ENCODE assay signal across 9 cellular contexts in the genomic region with DNA sequence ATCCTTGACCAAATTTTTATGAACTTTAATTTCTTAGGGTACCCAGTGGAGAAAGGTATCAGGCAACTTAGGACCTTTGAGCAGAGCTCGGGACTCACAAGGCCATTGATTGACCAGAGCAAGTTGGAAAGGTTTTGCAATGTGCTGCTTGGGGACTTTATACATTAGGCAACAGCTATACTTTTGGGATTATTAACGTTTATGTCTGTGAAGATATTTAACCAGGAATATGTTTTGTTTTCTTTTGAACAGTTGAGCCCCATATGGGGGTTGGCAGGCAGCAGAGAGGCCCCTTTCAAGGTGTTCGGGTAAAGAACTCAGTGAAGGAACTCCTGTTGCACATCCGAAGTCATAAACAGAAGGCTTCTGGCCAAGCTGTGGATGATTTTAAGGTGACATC. TPM values are rescaled to one million over a fixed set of nuclear protein-coding genes. Genes with fewer than 3 reads are reported as not detected.
DNase-seq lines count a peak whose midpoint lies in the region; ATAC-seq, FAIRE-seq and TF ChIP-seq lines count a peak whose summit lies in the region.
"Had no signal": no experiment of that assay in that cellular context is flagged by ENCODE, and none has a peak within 500 bp of the region (broad histone marks: within the 10 kb centered on the region; RNA-seq: fewer than 3 reads in every experiment).

No MANE protein-coding gene starts in this region.

- H3K9me3 Mint-ChIP-seq in Caco-2 (ENCODE audit: unreplicated experiment), result no peaks in the 10 kb centered on the region

- in situ Hi-C loops in HAP-1 (cut with MboI; ENCODE audit: low sequenced_read_pairs), result no loop called here

- no peak for TF ChIP-seq CTCF in Caco-2 (IDR thresholded peaks at IDR 0.05; ENCODE audit: insufficient read depth in 1 of 2, low read depth in 1 of 2, low read length in 1 of 2, severe bottlenecking in 1 of 2, unreplicated experiment in 1 of 2)
- TF ChIP-seq CTCF in PC-3 (conservative IDR thresholded peaks at IDR 0.05; ENCODE audit: low read depth, low read length), result no peak
- no peak for TF ChIP-seq CTCF in epithelial cell of esophagus (IDR thresholded peaks at IDR 0.05; ENCODE audit: insufficient read depth, low read depth, low read length, missing control alignments)
- TF ChIP-seq CTCF in pancreas (IDR thresholded peaks at IDR 0.05), result no peak

- peaks cover 4% of the 10 kb centered on the region for H3K36me3 ChIP-seq in Caco-2 (ENCODE audit: control insufficient read depth, insufficient read depth, low read length)
- H3K36me3 ChIP-seq in PC-3 (ENCODE audit: low read depth, low read length), result peaks cover 65% of the 10 kb centered on the region
- peaks cover 8 to 49% (median 33%) of the 10 kb centered on the region in 3 donors for H3K36me3 ChIP-seq in pancreas
- H3K36me3 ChIP-seq in HAP-1 (replicated peaks), result peaks cover 37% of the 10 kb centered on the region

- H3K27me3 Mint-ChIP-seq in Caco-2 (ENCODE audit: insufficient read depth, unreplicated experiment), result no peaks in the 10 kb centered on the region

- H3K4me3 ChIP-seq in Caco-2 (ENCODE audit: low read depth, low read length) (peak overlapping the region; percentile 96), PC-3 (ENCODE audit: low read length) (peak overlapping the region; percentile 98), epithelial cell of esophagus (ENCODE audit: low read length) (peak overlapping the region; percentile 88), pancreas (peak overlapping the region; percentile 73 to 100 (median 90)), HAP-1 (no peak overlapping the region)

- FAIRE-seq in pancreas (lab: Jason Lieb, UNC), result no peak

- H3K27me3 ChIP-seq in Caco-2 (replicated peaks; ENCODE audit: control insufficient read depth, insufficient read depth, low read length) (no peaks in the 10 kb centered on the region), PC-3 (ENCODE audit: low read length) (no peaks in the 10 kb centered on the region), pancreas (no peaks in the 10 kb centered on the region), HAP-1 (ENCODE audit: low read depth) (no peaks in the 10 kb centered on the region)

- H3K27ac ChIP-seq in PC-3 (ENCODE audit: low read length) (peak overlapping the region; percentile 52; the same call in 1 of the 2 replicates), pancreas (peak overlapping the region in 2 of 4 donors; percentile 99 to 100)

- 19 to 24% methylated on average over 4 of the region's 4 CpGs for WGBS in pancreas, 2 donors

- peaks cover 51% of the 10 kb centered on the region for H3K4me1 ChIP-seq in Caco-2
- H3K4me1 ChIP-seq in PC-3 (ENCODE audit: insufficient read depth, low read length), result peaks cover 23% of the 10 kb centered on the region
- peaks cover 35 to 59% (median 49%) of the 10 kb centered on the region in 3 donors for H3K4me1 ChIP-seq in pancreas
- H3K4me1 ChIP-seq in HAP-1, result peaks cover 11% of the 10 kb centered on the region

- H3K4me3 Mint-ChIP-seq in Caco-2 (ENCODE audit: unreplicated experiment), result peak overlapping the region; percentile 65

- peak overlapping the region; percentile 84 for H3K4me2 ChIP-seq in PC-3 (ENCODE audit: low read length)

- BruUV-seq in Caco-2 (replicated peaks; lab: Mats Ljungman, UMichigan) (no TSS peak), PC-3 (replicated peaks; lab: Mats Ljungman, UMichigan) (no TSS peak)

- no peak for DNase-seq in Caco-2
- DNase-seq in PC-3, result no peak
- DNase-seq in epithelial cell of esophagus (ENCODE audit: low read depth), result no peak
- DNase-seq in pancreas, result no peak
- no peak for DNase-seq in HAP-1 (ENCODE audit: low spot score in 2 of 2)
- DNase-seq in NCI-H748 treated with DMSO at 0.1 percent for 48 hours (lab: John Stamatoyannopoulos, UW), result no peak
- DNase-seq: nucleus accumbens had no signal

- H3F3A ChIP-seq in PC-3 (ENCODE audit: low read length, unreplicated experiment), result peaks cover 6% of the 10 kb centered on the region

- intact Hi-C loops in Caco-2 (cut with micrococcal nuclease; ENCODE audit: unreplicated experiment), result no loop called here
- intact Hi-C loops in PC-3 (cut with micrococcal nuclease), result loop anchor here (5.0 kb wide), 1 partner anchor 235 kb away; no protein-coding TSS in a partner anchor
- intact Hi-C loops in pancreas (cut with DNase I), result loop anchor here in 1 of 3 donors (10.0 kb wide), 1 partner anchor 333 kb away; no protein-coding TSS in a partner anchor

- no peak overlapping the region for H2AFZ ChIP-seq in PC-3 (ENCODE audit: low read length)

- peaks cover 55% of the 10 kb centered on the region for H3K79me2 ChIP-seq in PC-3 (ENCODE audit: low read length)

- CTCF ChIA-PET in Caco-2 (lab: Charles Lee) (interaction anchor here (0.6 kb wide), 1 partner anchor 7 kb away, joined by 3 read pairs; no protein-coding TSS in a partner anchor), PC-3 (lab: Charles Lee) (no interaction called here)

- H3K9ac ChIP-seq in PC-3 (ENCODE audit: low read length), result peak overlapping the region; percentile 97

- H3K9me3 ChIP-seq in Caco-2 (no peaks in the 10 kb centered on the region), PC-3 (ENCODE audit: low read length) (no peaks in the 10 kb centered on the region), pancreas (no peaks in the 10 kb centered on the region), HAP-1 (no peaks in the 10 kb centered on the region)

- peaks cover 73% of the 10 kb centered on the region for H3K36me3 Mint-ChIP-seq in Caco-2 (ENCODE audit: insufficient read depth, unreplicated experiment)

- H4K20me1 ChIP-seq in PC-3 (ENCODE audit: low read length), result peaks cover 66% of the 10 kb centered on the region

- POLR2A ChIA-PET in Caco-2 (lab: Charles Lee) (no interaction called here), PC-3 (lab: Charles Lee; ENCODE audit: unreplicated experiment) (interaction anchor here (0.6 to 0.7 kb wide), 4 partner anchors 9 to 155 kb away, joined by 3 to 9 read pairs (median 4); no protein-coding TSS in a partner anchor)

- peak overlapping the region; percentile 61 for H3K27ac Mint-ChIP-seq in Caco-2 (ENCODE audit: unreplicated experiment)

- peaks cover 51% of the 10 kb centered on the region for H3K4me1 Mint-ChIP-seq in Caco-2 (ENCODE audit: low read depth, unreplicated experiment)

- H3K9me2 ChIP-seq in PC-3 (replicated peaks; ENCODE audit: low read length), result no peaks in the 10 kb centered on the region

- ATAC-seq in PC-3 (no peak), pancreas (no peak), HG03139 (IDR thresholded peaks at IDR 0.05; ENCODE audit: unreplicated experiment) (no peak), GM21447 (IDR thresholded peaks at IDR 0.05; ENCODE audit: unreplicated experiment) (no peak)

RNA-seq across cellular contexts. Expression of a gene that starts 2.5 kb away (rescaled TPM):
- total RNA-seq in Caco-2 (2022), result 20.2 and 24.5 TPM in 2 replicates
- 63.0 and 70.2 TPM in 2 replicates for total RNA-seq in PC-3 (2014; rRNA removed)
- total RNA-seq in pancreas, result 10 to 100 TPM; 20.4 to 90.7 (median 31.2) TPM
- 10 to 100 TPM; 16.5 to 24.4 TPM for polyA plus RNA-seq in pancreas
